In the genomic region with DNA sequence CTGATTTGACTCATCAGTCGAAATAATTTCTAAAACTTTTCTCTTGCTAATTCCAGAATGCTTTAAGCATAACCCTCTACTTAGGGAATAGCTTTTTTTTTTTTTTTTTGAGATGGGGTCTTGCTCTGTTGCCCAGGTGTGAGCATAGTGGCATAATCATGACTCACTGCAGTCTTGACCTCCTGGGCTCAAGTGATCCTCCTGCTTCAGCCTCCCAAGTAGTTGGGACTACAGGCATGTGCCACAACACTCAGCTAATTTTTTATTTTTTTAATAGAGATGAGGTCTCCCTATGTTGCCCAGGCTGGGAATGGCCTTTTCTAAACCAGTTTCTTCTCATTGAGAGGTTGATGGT, we compare ENCODE assay signal across 1 cellular context.
TF ChIP-seq lines count a peak whose summit lies in the region.

No MANE protein-coding gene starts in this region.

TF ChIP-seq in HepG2, 621 proteins besides CTCF, POLR2A, EP300 and RAD21:
- TF ChIP-seq SNAPC2 (CRISPR knock-in tag; IDR thresholded peaks at IDR 0.05) (no peak), ZNF121 (CRISPR knock-in tag; IDR thresholded peaks at IDR 0.05) (peak; percentile 24; the same call in 1 of the 2 replicates)
